Comparison of ENCODE assay signal across 8 cellular contexts in genomic region chr4:18022572-18023039, GRCh38. TPM values are rescaled to one million over a fixed set of nuclear protein-coding genes. Genes with fewer than 3 reads are reported as not detected.
DNase-seq lines count a peak whose midpoint lies in the region; ATAC-seq and TF ChIP-seq lines count a peak whose summit lies in the region.

No MANE protein-coding gene starts in this region.

- WGBS in HUES64: 5% methylated on average over 19 of the region's 19 CpGs

- H3K4me3 ChIP-seq in ACC112 (ENCODE audit: low read depth, low read length) (peak overlapping the region; percentile 90), HUES64 (ENCODE audit: low read length) (peak overlapping the region; percentile 92), cardiac fibroblast (replicated peaks in 1 of 2; ENCODE audit: low read depth in 2 of 2, low read length in 2 of 2) (peak overlapping the region; percentile 80 to 88), mucosa of descending colon (peak overlapping the region; percentile 92)

- no peak for TF ChIP-seq CTCF in cardiac fibroblast (IDR thresholded peaks at IDR 0.05; ENCODE audit: low read depth, low read length)
- TF ChIP-seq CTCF in mucosa of descending colon (IDR thresholded peaks at IDR 0.05): no peak

- H3K27me3 ChIP-seq in ACC112 (ENCODE audit: insufficient read depth, low read length): peaks cover 8% of the 10 kb centered on the region; the same call in 1 of the 2 replicates
- peaks cover 31% of the 10 kb centered on the region for H3K27me3 ChIP-seq in HUES64 (ENCODE audit: insufficient read depth, low read length)

- H3K36me3 ChIP-seq in ACC112 (ENCODE audit: insufficient read depth, low read length): no peaks in the 10 kb centered on the region
- H3K36me3 ChIP-seq in HUES64 (ENCODE audit: insufficient read depth, low read length): no peaks in the 10 kb centered on the region
- no peaks in the 10 kb centered on the region for H3K36me3 ChIP-seq in mucosa of descending colon (ENCODE audit: low read depth)

- H3K79me2 ChIP-seq in ACC112 (ENCODE audit: control insufficient read depth, insufficient read depth, low read length, unreplicated experiment): peaks cover 31% of the 10 kb centered on the region

- H3K4me1 ChIP-seq in ACC112 (ENCODE audit: control insufficient read depth, insufficient read depth, low read length, unreplicated experiment): no peaks in the 10 kb centered on the region
- peaks cover 9% of the 10 kb centered on the region; the same call in 1 of the 2 replicates for H3K4me1 ChIP-seq in HUES64 (ENCODE audit: insufficient read depth, low read length)
- H3K4me1 ChIP-seq in mucosa of descending colon (ENCODE audit: low read depth): peaks cover 4% of the 10 kb centered on the region

- H3K9me3 ChIP-seq in HUES64 (ENCODE audit: insufficient read depth, low read depth, low read length) (no peaks in the 10 kb centered on the region), mucosa of descending colon (no peaks in the 10 kb centered on the region)

- peak overlapping the region; percentile 100 for H2AFZ ChIP-seq in ACC112 (ENCODE audit: low read length, unreplicated experiment)

- intact Hi-C loops in mucosa of descending colon (cut with DNase I, micrococcal nuclease): no loop called here

- DNase-seq in cardiac fibroblast (ENCODE audit: low read depth in 2 of 2) (peak in 1 of 2 donors; percentile 12), mucosa of descending colon (peak in 1 of 3 donors; percentile 18), GDM1 (lab: John Stamatoyannopoulos, UW) (no peak)
- DNase-seq in activated effector memory CD4-positive, alpha-beta T cell treated with Interleukin-2 at 50 U/mL for 16 hours: no peak
- no peak for DNase-seq in stimulated activated CD4-positive, alpha-beta T cell treated with anti-CD3 and anti-CD28 coated beads, Interleukin-4, amount 100 ng/mL, for 24 hours

- H3K27ac ChIP-seq in ACC112 (ENCODE audit: low read depth, low read length) (no peak overlapping the region), HUES64 (ENCODE audit: low read depth, low read length) (no peak overlapping the region)

- H3K9ac ChIP-seq in HUES64 (ENCODE audit: low read depth, low read length): peak overlapping the region; percentile 1; the same call in 1 of the 2 replicates

- no peak for ATAC-seq in mucosa of descending colon
- ATAC-seq in GM21786 (IDR thresholded peaks at IDR 0.05; ENCODE audit: unreplicated experiment): no peak

RNA-seq across cellular contexts. Expression of gene LCORL, which starts 1.1 kb away (rescaled TPM):
- 8.4 TPM for polyA plus RNA-seq in HUES64 (2013, experiment 1 of 2)
- polyA plus RNA-seq in HUES64 (2013, experiment 2 of 2): 15.7 TPM
- 10 to 100 TPM; 17.6 to 21.9 (median 19.0) TPM for total RNA-seq in mucosa of descending colon
